ENCODE assay signal across 9 cellular contexts in genomic region chr6:22146581-22147468, GRCh38.
DNase-seq lines count a peak whose midpoint lies in the region; ATAC-seq, FAIRE-seq and TF ChIP-seq lines count a peak whose summit lies in the region.
"Had no signal": no experiment of that assay in that cellular context is flagged by ENCODE, and none has a peak within 500 bp of the region (broad histone marks: within the 10 kb centered on the region; RNA-seq: fewer than 3 reads in every experiment).

No MANE protein-coding gene starts in this region.

- no peaks in the 10 kb centered on the region for H3K36me3 Mint-ChIP-seq in Caco-2 (ENCODE audit: insufficient read depth, unreplicated experiment)

- H3K27me3 ChIP-seq in bronchial epithelial cell (ENCODE audit: control insufficient read depth, insufficient read depth, low read length), result no peaks in the 10 kb centered on the region
- no peaks in the 10 kb centered on the region for H3K27me3 ChIP-seq in muscle layer of colon (ENCODE audit: control insufficient read depth in 1 of 2, insufficient read depth in 2 of 2, low read length in 2 of 2)
- no peaks in the 10 kb centered on the region for H3K27me3 ChIP-seq in Caco-2 (replicated peaks; ENCODE audit: control insufficient read depth, insufficient read depth, low read length)

- TF ChIP-seq CTCF in bronchial epithelial cell (IDR thresholded peaks at IDR 0.05; ENCODE audit: insufficient read depth, low read length, severe bottlenecking) (no peak), Caco-2 (IDR thresholded peaks at IDR 0.05; ENCODE audit: insufficient read depth in 1 of 2, low read depth in 1 of 2, low read length in 1 of 2, severe bottlenecking in 1 of 2, unreplicated experiment in 1 of 2) (no peak)

- no peak overlapping the region for H3K4me3 Mint-ChIP-seq in Caco-2 (ENCODE audit: unreplicated experiment)

- no peak overlapping the region for H3K9ac ChIP-seq in muscle layer of colon (ENCODE audit: low read length)

- H3K9me3 Mint-ChIP-seq in Caco-2 (ENCODE audit: unreplicated experiment), result no peaks in the 10 kb centered on the region

- H3K27me3 Mint-ChIP-seq in Caco-2 (ENCODE audit: insufficient read depth, unreplicated experiment), result no peaks in the 10 kb centered on the region

- no peak for FAIRE-seq in bronchial epithelial cell (lab: Jason Lieb, UNC)
- FAIRE-seq: keratinocyte had no signal

- H3K4me3 ChIP-seq in bronchial epithelial cell (ENCODE audit: low read depth, low read length), result no peak overlapping the region
- H3K4me3 ChIP-seq in muscle layer of colon (ENCODE audit: low read depth in 1 of 2, low read length in 2 of 2), result peak overlapping the region in 1 of 2 donors; percentile 28
- no peak overlapping the region for H3K4me3 ChIP-seq in Caco-2 (ENCODE audit: low read depth, low read length)

- CTCF ChIA-PET in Caco-2 (lab: Charles Lee), result interaction anchor here (0.7 kb wide), 1 partner anchor 15 kb away, joined by 3 read pairs; no protein-coding TSS in a partner anchor

- H3K27ac ChIP-seq in muscle layer of colon (ENCODE audit: low read depth, low read length), result peak overlapping the region; percentile 42

- POLR2A ChIA-PET in Caco-2 (lab: Charles Lee), result no interaction called here

- BruUV-seq in Caco-2 (replicated peaks; lab: Mats Ljungman, UMichigan), result no TSS peak

- ATAC-seq in HG03095 (IDR thresholded peaks at IDR 0.05; ENCODE audit: unreplicated experiment), result no peak

- H3K9me3 ChIP-seq in muscle layer of colon (ENCODE audit: low read length) (no peaks in the 10 kb centered on the region), Caco-2 (no peaks in the 10 kb centered on the region)

- no peaks in the 10 kb centered on the region for H3K36me3 ChIP-seq in bronchial epithelial cell (ENCODE audit: control insufficient read depth, insufficient read depth, low read length)
- H3K36me3 ChIP-seq in muscle layer of colon (ENCODE audit: insufficient read depth, low read length), result no peaks in the 10 kb centered on the region
- H3K36me3 ChIP-seq in Caco-2 (ENCODE audit: control insufficient read depth, insufficient read depth, low read length), result no peaks in the 10 kb centered on the region

- H3K27ac Mint-ChIP-seq in Caco-2 (ENCODE audit: unreplicated experiment), result no peak overlapping the region

- intact Hi-C loops in Caco-2 (cut with micrococcal nuclease; ENCODE audit: unreplicated experiment), result loop anchor here (10.0 kb wide), 1 partner anchor 552 kb away; the partner anchor contains the start of gene SOX4

- DNase-seq in ACHN (peak; percentile 25), HK-2 (ENCODE audit: unreplicated experiment) (peak; percentile 41), bronchial epithelial cell (ENCODE audit: low read depth) (peak; percentile 57), NCI-H510A treated with DMSO at 0.1 percent for 48 hours (lab: John Stamatoyannopoulos, UW) (no peak), Caco-2 (no peak), SIG-M5 treated with dmso at 0.1 percent for 504 hours (lab: John Stamatoyannopoulos, UW; ENCODE audit: unreplicated experiment) (no peak)

- peaks cover 20% of the 10 kb centered on the region for H3K4me1 Mint-ChIP-seq in Caco-2 (ENCODE audit: low read depth, unreplicated experiment)

- in situ Hi-C loops in ACHN (cut with HindIII; ENCODE audit: low pct_ligation_motif_present, low pct_unique_long_range_greater_than_20kb, low sequenced_read_pairs), result no loop called here

- peaks cover 32% of the 10 kb centered on the region for H3K4me1 ChIP-seq in muscle layer of colon (ENCODE audit: insufficient read depth, low read length)
- peaks cover 15% of the 10 kb centered on the region for H3K4me1 ChIP-seq in Caco-2

Comparison
In these comparisons a context has a peak if more than half of its experiments do, and no peak if none do; other contexts are left out.
1. DNase-seq: peak in ACHN (single experiment), HK-2 (single experiment) and bronchial epithelial cell (single experiment); none in NCI-H510A treated with DMSO at 0.1 percent for 48 hours (single experiment), Caco-2 (0 of 2) and SIG-M5 treated with dmso at 0.1 percent for 504 hours (single experiment).